ENCODE assay signal across 8 cellular contexts in genomic region chr22:38697055-38697980, GRCh38. TPM values are rescaled to one million over a fixed set of nuclear protein-coding genes. Genes with fewer than 3 reads are reported as not detected.
A peak's percentile ranks its signal among the peaks of the same experiment; 100 is the strongest.
DNase-seq lines count a peak whose midpoint lies in the region; ATAC-seq and TF ChIP-seq lines count a peak whose summit lies in the region.

No MANE protein-coding gene starts in this region.

- ATAC-seq in GM21381 (IDR thresholded peaks at IDR 0.05; ENCODE audit: unreplicated experiment) = no peak
- no peak for ATAC-seq in HG03439 (IDR thresholded peaks at IDR 0.05; ENCODE audit: unreplicated experiment)
- no peak for ATAC-seq in omental fat pad (ENCODE audit: low FRiP score)

- H3K9me3 ChIP-seq in mesodermal cell (ENCODE audit: control insufficient read depth, low read length) = no peaks in the 10 kb centered on the region

- WGBS in mesodermal cell (ENCODE audit: insufficient coverage in 2 of 2), 2 experiments = 75 to 84% methylated on average over 8 to 9 of the region's 10 CpGs

- H3K4me1 ChIP-seq in mesodermal cell (ENCODE audit: control insufficient read depth, insufficient read depth, low read length, poor library complexity, severe bottlenecking) = peaks cover 23% of the 10 kb centered on the region

- TF ChIP-seq CTCF in 22Rv1 (IDR thresholded peaks at IDR 0.05) (no peak), omental fat pad (IDR thresholded peaks at IDR 0.05) (no peak)

- peak overlapping the region in 2 of 4 donors; percentile 43 to 94 for H3K4me3 Mint-ChIP-seq in IgD-negative memory B cell

- H3K4me1 Mint-ChIP-seq in IgD-negative memory B cell = peaks cover 47 to 57% (median 57%) of the 10 kb centered on the region in 3 donors

- H3K36me3 ChIP-seq in mesodermal cell (ENCODE audit: control insufficient read depth, insufficient read depth, low read length) = peaks cover 45% of the 10 kb centered on the region

- H3K36me3 Mint-ChIP-seq in IgD-negative memory B cell = no peaks in the 10 kb centered on the region

- no peak for DNase-seq in caudate nucleus (lab: John Stamatoyannopoulos, UW)
- no peak for DNase-seq in MV-4-11 (lab: John Stamatoyannopoulos, UW)
- DNase-seq in omental fat pad (ENCODE audit: low spot score) = no peak

- H3K27ac ChIP-seq in 22Rv1 = peak overlapping the region; percentile 39
- peak overlapping the region; percentile 49 for H3K27ac ChIP-seq in caudate nucleus (ENCODE audit: low read depth, low read length)
- H3K27ac ChIP-seq in mesodermal cell (ENCODE audit: low read depth, low read length, severe bottlenecking) = peak overlapping the region; percentile 80

- H3K9me3 Mint-ChIP-seq in IgD-negative memory B cell = peaks cover 0 to 1% (median 0%) of the 10 kb centered on the region in 3 donors

- H3K27me3 Mint-ChIP-seq in IgD-negative memory B cell = no peaks in the 10 kb centered on the region

- H3K4me3 ChIP-seq in mesodermal cell (ENCODE audit: extremely low read depth, insufficient read depth, low read length, poor library complexity, severe bottlenecking) = peak overlapping the region; percentile 6

- peak overlapping the region; percentile 25 to 98 (median 28) for H3K27ac Mint-ChIP-seq in IgD-negative memory B cell

RNA-seq across cellular contexts. Expression of gene JOSD1, which starts 3.4 kb away (rescaled TPM):
- polyA plus RNA-seq in IgD-negative memory B cell = 5.4 TPM
- polyA plus RNA-seq in mesodermal cell (2013, experiment 1 of 2) = 31.7 TPM
- 28.9 TPM for polyA plus RNA-seq in mesodermal cell (2013, experiment 2 of 2)
- 100 to 1,000 TPM in 1 of 4 donors, 10 to 100 TPM in 3; 61.9 to 130 (median 66.3) TPM for total RNA-seq in omental fat pad

RNA-seq across cellular contexts. Expression of gene GTPBP1, which starts 8.4 kb away (rescaled TPM):
- 46.7 TPM for polyA plus RNA-seq in IgD-negative memory B cell
- polyA plus RNA-seq in mesodermal cell (2013, experiment 1 of 2) = 44.4 TPM
- polyA plus RNA-seq in mesodermal cell (2013, experiment 2 of 2) = 39.6 TPM
- total RNA-seq in omental fat pad = 10 to 100 TPM; 31.3 to 75.7 (median 51.4) TPM

RNA-seq across cellular contexts. Expression of gene TOMM22, which starts 15.6 kb away (rescaled TPM):
- 67.0 TPM for polyA plus RNA-seq in IgD-negative memory B cell
- 80.7 TPM for polyA plus RNA-seq in mesodermal cell (2013, experiment 1 of 2)
- 74.0 TPM for polyA plus RNA-seq in mesodermal cell (2013, experiment 2 of 2)
- 10 to 100 TPM; 33.4 to 48.4 (median 40.0) TPM for total RNA-seq in omental fat pad

RNA-seq across cellular contexts. Expression of gene CBY1, which starts 40.9 kb away (rescaled TPM):
- 4.9 TPM for polyA plus RNA-seq in IgD-negative memory B cell
- polyA plus RNA-seq in mesodermal cell (2013, experiment 1 of 2) = 32.2 TPM
- 29.5 TPM for polyA plus RNA-seq in mesodermal cell (2013, experiment 2 of 2)
- total RNA-seq in omental fat pad = 10 to 100 TPM in 3 of 4 donors, 1 to 10 TPM in 1; 7.6 to 25.9 (median 17.4) TPM

RNA-seq across cellular contexts. Expression of gene FAM227A, which starts 41.1 kb away (rescaled TPM):
- polyA plus RNA-seq in IgD-negative memory B cell = not detected
- 4.5 TPM for polyA plus RNA-seq in mesodermal cell (2013, experiment 1 of 2)
- polyA plus RNA-seq in mesodermal cell (2013, experiment 2 of 2) = 2.7 TPM
- total RNA-seq in omental fat pad = 1 to 10 TPM in 1 of 4 donors, under 1 TPM in 3; 0.24 to 7.3 (median 0.73) TPM
